In the genomic region with DNA sequence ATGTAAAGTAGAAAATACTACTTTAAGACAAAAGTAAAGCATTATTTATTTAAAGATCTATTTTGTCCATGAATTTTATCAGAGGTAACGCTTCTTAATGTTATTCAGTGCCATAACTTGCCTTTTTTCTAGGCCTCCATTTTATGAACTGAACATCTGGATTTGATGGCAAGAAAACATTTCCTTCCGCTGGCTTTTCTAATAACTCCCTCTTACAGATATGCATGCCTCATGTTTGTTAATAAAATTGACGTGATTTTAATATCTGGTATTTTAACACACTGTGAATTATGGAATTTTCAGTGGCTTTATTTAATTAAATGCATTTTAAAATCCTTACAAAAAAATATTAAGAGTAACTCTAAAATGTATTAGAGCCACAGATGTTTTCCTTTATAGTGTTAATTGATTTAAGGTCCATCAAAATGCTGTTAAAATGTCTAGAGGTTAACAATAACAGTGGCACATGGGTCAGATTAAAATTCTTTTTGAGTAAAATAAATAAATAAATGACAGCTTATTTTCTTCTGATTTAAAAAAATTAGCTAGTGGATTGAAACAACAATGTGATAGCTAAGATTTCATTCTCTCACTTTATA, we compare ENCODE assay signal across 19 cellular contexts. TPM values are rescaled to one million over a fixed set of nuclear protein-coding genes. Genes with fewer than 3 reads are reported as not detected.
DNase-seq lines count a peak whose midpoint lies in the region; ATAC-seq and TF ChIP-seq lines count a peak whose summit lies in the region.
"Had no signal": no experiment of that assay in that cellular context is flagged by ENCODE, and none has a peak within 500 bp of the region (broad histone marks: within the 10 kb centered on the region; RNA-seq: fewer than 3 reads in every experiment).

No MANE protein-coding gene starts in this region.

- peaks cover 79% of the 10 kb centered on the region for H3K4me1 Mint-ChIP-seq in activated T-cell treated with anti-CD3 and anti-CD28 coated beads, Interleukin-2, amount 50 U/mL, for 24 hours (ENCODE audit: low read depth)
- peaks cover 91% of the 10 kb centered on the region for H3K4me1 Mint-ChIP-seq in activated naive CD8-positive, alpha-beta T cell (ENCODE audit: low read depth)

- H3K4me3 Mint-ChIP-seq in activated T-cell treated with anti-CD3 and anti-CD28 coated beads, Interleukin-2, amount 50 U/mL, for 24 hours = peak overlapping the region; percentile 76
- peak overlapping the region; percentile 41 for H3K4me3 Mint-ChIP-seq in activated naive CD8-positive, alpha-beta T cell
- H3K4me3 Mint-ChIP-seq: stimulated activated memory B cell treated with anti-CD40 and anti-IgM and Interleukin-4, amounts not matched to agents 10 μg/mL and 1 μg/mL and 100 μg/mL, for 72 hours had no signal

- H2AFZ ChIP-seq in Loucy (ENCODE audit: low read length) = no peak overlapping the region
- H2AFZ ChIP-seq: hepatocyte had no signal

- no peaks in the 10 kb centered on the region for H3K27me3 ChIP-seq in Loucy (ENCODE audit: insufficient read depth, low read length, poor library complexity, severe bottlenecking)
- H3K27me3 ChIP-seq in neutrophil = no peaks in the 10 kb centered on the region
- no peaks in the 10 kb centered on the region for H3K27me3 ChIP-seq in right atrium auricular region
- H3K27me3 ChIP-seq: hepatocyte, tibial nerve had no signal

- no peaks in the 10 kb centered on the region for H3K27me3 Mint-ChIP-seq in activated T-cell treated with anti-CD3 and anti-CD28 coated beads, Interleukin-2, amount 50 U/mL, for 24 hours
- no peaks in the 10 kb centered on the region for H3K27me3 Mint-ChIP-seq in activated naive CD8-positive, alpha-beta T cell
- H3K27me3 Mint-ChIP-seq: stimulated activated memory B cell treated with anti-CD40 and anti-IgM and Interleukin-4, amounts not matched to agents 10 μg/mL and 1 μg/mL and 100 μg/mL, for 72 hours had no signal

- no peaks in the 10 kb centered on the region for H3K9me3 ChIP-seq in Loucy (ENCODE audit: insufficient read depth, low read depth, low read length)
- H3K9me3 ChIP-seq in neutrophil = no peaks in the 10 kb centered on the region
- no peaks in the 10 kb centered on the region for H3K9me3 ChIP-seq in right atrium auricular region
- H3K9me3 ChIP-seq: tibial nerve had no signal

- no peak for DNase-seq in activated T-cell treated with anti-CD3 and anti-CD28 coated beads, Interleukin-2, amount 50 U/mL, for 24 hours
- DNase-seq in activated T-cell treated with anti-CD3 and anti-CD28 coated beads for 4 hours (no peak), T1000 (lab: John Stamatoyannopoulos, UW) (no peak), right atrium auricular region (ENCODE audit: low spot score) (no peak)
- DNase-seq: activated CD4-positive, alpha-beta T cell treated with anti-CD3 and anti-CD28 coated beads, Interleukin-2, amount 50 U/mL, for 4 hours; activated gamma-delta T cell; DMS79; IMR-90; NCI-H1694 treated with DMSO at 0.1 percent for 48 hours; NCI-H226 had no signal

- H3K4me3 ChIP-seq in Loucy (ENCODE audit: low read length, poor library complexity, severe bottlenecking) = peak overlapping the region; percentile 85
- H3K4me3 ChIP-seq in neutrophil (ENCODE audit: low read depth in 1 of 2, low read length in 1 of 2) = peak overlapping the region in 1 of 2 experiments; percentile 0
- H3K4me3 ChIP-seq in right atrium auricular region = no peak overlapping the region
- H3K4me3 ChIP-seq: hepatocyte, tibial nerve had no signal

- no peak for ATAC-seq in GM21515 (IDR thresholded peaks at IDR 0.05; ENCODE audit: unreplicated experiment)
- ATAC-seq: stimulated activated memory B cell treated with anti-CD40 and anti-IgM and Interleukin-4, amounts not matched to agents 10 μg/mL and 1 μg/mL and 100 μg/mL, for 72 hours had no signal

- no peaks in the 10 kb centered on the region for H3K9me3 Mint-ChIP-seq in activated T-cell treated with anti-CD3 and anti-CD28 coated beads, Interleukin-2, amount 50 U/mL, for 24 hours
- H3K9me3 Mint-ChIP-seq in activated naive CD8-positive, alpha-beta T cell (ENCODE audit: low read depth) = peaks cover 4% of the 10 kb centered on the region

- peak overlapping the region; percentile 97 for H3K9ac ChIP-seq in Loucy (ENCODE audit: low read depth, low read length, poor library complexity, severe bottlenecking)

- no peaks in the 10 kb centered on the region for H3K9me2 ChIP-seq in Loucy (replicated peaks; ENCODE audit: low read depth, low read length)

- H3K27ac ChIP-seq in neutrophil = peak overlapping the region; percentile 97
- H3K27ac ChIP-seq in right atrium auricular region = no peak overlapping the region
- H3K27ac ChIP-seq: C4-2B, hepatocyte, tibial nerve had no signal

- peak overlapping the region; percentile 95 for H3K27ac Mint-ChIP-seq in activated T-cell treated with anti-CD3 and anti-CD28 coated beads, Interleukin-2, amount 50 U/mL, for 24 hours
- H3K27ac Mint-ChIP-seq in activated naive CD8-positive, alpha-beta T cell = peak overlapping the region; percentile 95
- H3K27ac Mint-ChIP-seq: stimulated activated memory B cell treated with anti-CD40 and anti-IgM and Interleukin-4, amounts not matched to agents 10 μg/mL and 1 μg/mL and 100 μg/mL, for 72 hours had no signal

- peaks cover 97% of the 10 kb centered on the region for H3K79me2 ChIP-seq in Loucy (ENCODE audit: insufficient read depth, low read length)
- H3K79me2 ChIP-seq: hepatocyte had no signal

- TF ChIP-seq CTCF in Loucy (conservative IDR thresholded peaks at IDR 0.05; ENCODE audit: low read length) = no peak
- no peak for TF ChIP-seq CTCF in neutrophil (IDR thresholded peaks at IDR 0.05)
- no peak for TF ChIP-seq CTCF in right atrium auricular region (IDR thresholded peaks at IDR 0.05)

- H4K20me1 ChIP-seq in Loucy (ENCODE audit: insufficient read depth, low read length, poor library complexity, severe bottlenecking) = peaks cover 20% of the 10 kb centered on the region

- H3F3A ChIP-seq in Loucy (ENCODE audit: low read depth) = peaks cover 29% of the 10 kb centered on the region

- H3K4me2 ChIP-seq in Loucy (ENCODE audit: low read depth, low read length, poor library complexity, severe bottlenecking) = peak overlapping the region; percentile 95
- H3K4me2 ChIP-seq: hepatocyte had no signal

- H3K4me1 ChIP-seq in Loucy (ENCODE audit: insufficient read depth, low read length, poor library complexity, severe bottlenecking) (peaks cover 94% of the 10 kb centered on the region), neutrophil (ENCODE audit: control insufficient read depth in 1 of 2, insufficient read depth in 1 of 2, low read depth in 1 of 2, low read length in 1 of 2) (peaks cover 98% of the 10 kb centered on the region in 2 experiments), right atrium auricular region (no peaks in the 10 kb centered on the region)

- H3K36me3 ChIP-seq in Loucy (ENCODE audit: insufficient read depth, low read length) = peaks cover 40% of the 10 kb centered on the region
- H3K36me3 ChIP-seq in neutrophil = peaks cover 36% of the 10 kb centered on the region
- H3K36me3 ChIP-seq in right atrium auricular region = no peaks in the 10 kb centered on the region
- H3K36me3 ChIP-seq: tibial nerve had no signal

- H3K36me3 Mint-ChIP-seq in activated T-cell treated with anti-CD3 and anti-CD28 coated beads, Interleukin-2, amount 50 U/mL, for 24 hours (ENCODE audit: low read depth) = peaks cover 64% of the 10 kb centered on the region
- peaks cover 24% of the 10 kb centered on the region for H3K36me3 Mint-ChIP-seq in activated naive CD8-positive, alpha-beta T cell

RNA-seq across cellular contexts. Expression of gene PTPRC, which starts 15.1 kb away (rescaled TPM):
- 10 to 100 TPM in 1 of 2 donors, 1 to 10 TPM in 1; 5.5 to 10.1 TPM for total RNA-seq in right atrium auricular region
- total RNA-seq: IMR-90, renal cortical epithelial cell had no signal
